ENCODE assay signal across 29 cellular contexts in genomic region chr13:73676550-73677040, GRCh38.
DNase-seq lines count a peak whose midpoint lies in the region; ATAC-seq and TF ChIP-seq lines count a peak whose summit lies in the region.
"Had no signal": no experiment of that assay in that cellular context is flagged by ENCODE, and none has a peak within 500 bp of the region (broad histone marks: within the 10 kb centered on the region; RNA-seq: fewer than 3 reads in every experiment).

No MANE protein-coding gene starts in this region.

- peaks cover 3% of the 10 kb centered on the region for H3K27me3 Mint-ChIP-seq in activated T-helper 2 cell treated with anti-CD3 and anti-CD28 coated beads, Interferon-gamma antibody, Interleukin-2, Interleukin-4, amounts not matched to agents 10 μg/mL and 5 μg/mL and 100 μg/mL, durations not matched to agents 14 hours and 24 hours and 36 hours (ENCODE audit: low read depth)
- H3K27me3 Mint-ChIP-seq: dendritic cell treated with granulocyte-macrophage colony-stimulating factor and Interleukin-4, amounts not matched to agents 40 ng/mL and 50 ng/mL, for 4 days; memory B cell; naive thymus-derived CD4-positive, alpha-beta T cell; T-helper 17 cell had no signal

- H3K27ac ChIP-seq in A673 (ENCODE audit: low read depth, low read length, poor library complexity, severe bottlenecking) (peak overlapping the region; percentile 98), RWPE2 (ENCODE audit: poor library complexity, severe bottlenecking) (peak overlapping the region; percentile 98), epithelial cell of prostate (peak overlapping the region; percentile 99), osteoblast (ENCODE audit: low read depth, low read length) (peak overlapping the region; percentile 25)
- H3K27ac ChIP-seq: BLaER1 treated with 17β-estradiol and CSF1 and Interleukin-3, amounts not matched to agents 10 nM and 100 nM; heart left ventricle; ovary; right atrium auricular region had no signal

- intact Hi-C loops in A673 (cut with micrococcal nuclease; ENCODE audit: unreplicated experiment) = no loop called here
- intact Hi-C loops in activated T-helper 2 cell treated with anti-CD3 and anti-CD28 coated beads, Interferon-gamma antibody, Interleukin-2, Interleukin-4, amounts not matched to agents 10 μg/mL and 5 μg/mL and 100 μg/mL, durations not matched to agents 14 hours and 24 hours and 36 hours (cut with micrococcal nuclease) = no loop called here

- no peaks in the 10 kb centered on the region for H3K79me2 ChIP-seq in osteoblast (ENCODE audit: insufficient read depth, low read length)

- H3K9me3 ChIP-seq in A673 (ENCODE audit: low read depth, low read length, poor library complexity, severe bottlenecking) (no peaks in the 10 kb centered on the region), RWPE2 (ENCODE audit: severe bottlenecking) (no peaks in the 10 kb centered on the region), osteoblast (ENCODE audit: low read depth, low read length) (no peaks in the 10 kb centered on the region)
- H3K9me3 ChIP-seq: BLaER1 treated with 17β-estradiol and CSF1 and Interleukin-3, amounts not matched to agents 10 nM and 100 nM; heart left ventricle; ovary; right atrium auricular region had no signal

- no peak overlapping the region for H3K4me3 Mint-ChIP-seq in activated T-helper 2 cell treated with anti-CD3 and anti-CD28 coated beads, Interferon-gamma antibody, Interleukin-2, Interleukin-4, amounts not matched to agents 10 μg/mL and 5 μg/mL and 100 μg/mL, durations not matched to agents 14 hours and 24 hours and 36 hours (ENCODE audit: low read depth)
- H3K4me3 Mint-ChIP-seq: activated naive CD4-positive, alpha-beta T cell treated with anti-CD3 and anti-CD28 coated beads for 36 hours; dendritic cell treated with granulocyte-macrophage colony-stimulating factor and Interleukin-4, amounts not matched to agents 40 ng/mL and 50 ng/mL, for 4 days; H9; memory B cell; naive thymus-derived CD4-positive, alpha-beta T cell; T-helper 17 cell had no signal

- CTCF ChIA-PET in A673 (lab: Charles Lee) = no interaction called here

- no peaks in the 10 kb centered on the region for H3K27me3 ChIP-seq in A673 (replicated peaks; ENCODE audit: insufficient read depth, low read depth, low read length, poor library complexity)
- H3K27me3 ChIP-seq in RWPE2 (ENCODE audit: insufficient read depth, poor library complexity, severe bottlenecking) = no peaks in the 10 kb centered on the region
- no peaks in the 10 kb centered on the region for H3K27me3 ChIP-seq in osteoblast (ENCODE audit: insufficient read depth, low read length)
- H3K27me3 ChIP-seq: BLaER1 treated with 17β-estradiol and CSF1 and Interleukin-3, amounts not matched to agents 10 nM and 100 nM; heart left ventricle; ovary; right atrium auricular region had no signal

- H4K20me1 ChIP-seq in osteoblast (ENCODE audit: insufficient read depth, low read length) = no peaks in the 10 kb centered on the region
- H4K20me1 ChIP-seq: BLaER1 treated with 17β-estradiol and CSF1 and Interleukin-3, amounts not matched to agents 10 nM and 100 nM had no signal

- H3K4me1 Mint-ChIP-seq in activated T-helper 2 cell treated with anti-CD3 and anti-CD28 coated beads, Interferon-gamma antibody, Interleukin-2, Interleukin-4, amounts not matched to agents 10 μg/mL and 5 μg/mL and 100 μg/mL, durations not matched to agents 14 hours and 24 hours and 36 hours (ENCODE audit: low read depth) = peaks cover 2% of the 10 kb centered on the region
- H3K4me1 Mint-ChIP-seq: memory B cell; naive thymus-derived CD4-positive, alpha-beta T cell had no signal

- POLR2A ChIA-PET in A673 (lab: Charles Lee; ENCODE audit: low non-redundant PET) = no interaction called here

- no peaks in the 10 kb centered on the region for H3K36me3 Mint-ChIP-seq in activated T-helper 2 cell treated with anti-CD3 and anti-CD28 coated beads, Interferon-gamma antibody, Interleukin-2, Interleukin-4, amounts not matched to agents 10 μg/mL and 5 μg/mL and 100 μg/mL, durations not matched to agents 14 hours and 24 hours and 36 hours (ENCODE audit: low read depth)

- H3K9me3 Mint-ChIP-seq in activated T-helper 2 cell treated with anti-CD3 and anti-CD28 coated beads, Interferon-gamma antibody, Interleukin-2, Interleukin-4, amounts not matched to agents 10 μg/mL and 5 μg/mL and 100 μg/mL, durations not matched to agents 14 hours and 24 hours and 36 hours = no peaks in the 10 kb centered on the region
- H3K9me3 Mint-ChIP-seq: activated naive CD4-positive, alpha-beta T cell treated with anti-CD3 and anti-CD28 coated beads for 36 hours; dendritic cell treated with granulocyte-macrophage colony-stimulating factor and Interleukin-4, amounts not matched to agents 40 ng/mL and 50 ng/mL, for 4 days; H9; memory B cell had no signal

- no peak overlapping the region for H3K27ac Mint-ChIP-seq in activated T-helper 2 cell treated with anti-CD3 and anti-CD28 coated beads, Interferon-gamma antibody, Interleukin-2, Interleukin-4, amounts not matched to agents 10 μg/mL and 5 μg/mL and 100 μg/mL, durations not matched to agents 14 hours and 24 hours and 36 hours
- H3K27ac Mint-ChIP-seq: activated naive CD4-positive, alpha-beta T cell treated with anti-CD3 and anti-CD28 coated beads for 36 hours; dendritic cell treated with granulocyte-macrophage colony-stimulating factor and Interleukin-4, amounts not matched to agents 40 ng/mL and 50 ng/mL, for 4 days; memory B cell; T-helper 17 cell had no signal

- in situ Hi-C loops in ACHN (cut with HindIII; ENCODE audit: low pct_ligation_motif_present, low pct_unique_long_range_greater_than_20kb, low sequenced_read_pairs) = no loop called here

- H3K4me3 ChIP-seq in A673 (ENCODE audit: low read depth, low read length, poor library complexity, severe bottlenecking) (no peak overlapping the region), RWPE2 (ENCODE audit: severe bottlenecking) (no peak overlapping the region), osteoblast (ENCODE audit: insufficient read depth, low read length) (no peak overlapping the region)
- H3K4me3 ChIP-seq: BLaER1 treated with 17β-estradiol and CSF1 and Interleukin-3, amounts not matched to agents 10 nM and 100 nM; heart left ventricle; ovary; right atrium auricular region had no signal

- BruUV-seq in A673 (replicated peaks; lab: Mats Ljungman, UMichigan) = TSS peak; percentile 95

- TF ChIP-seq CTCF in A673 (conservative IDR thresholded peaks at IDR 0.05; ENCODE audit: low read depth, low read length) (no peak), RWPE2 (IDR thresholded peaks at IDR 0.05; ENCODE audit: poor library complexity, severe bottlenecking) (no peak), osteoblast (IDR thresholded peaks at IDR 0.05; ENCODE audit: extremely low read depth, low read depth, low read length) (no peak)

- H3K4me2 ChIP-seq in osteoblast (ENCODE audit: insufficient read depth, low read length) = peak overlapping the region; percentile 10
- H3K4me2 ChIP-seq: BLaER1 treated with 17β-estradiol and CSF1 and Interleukin-3, amounts not matched to agents 10 nM and 100 nM had no signal

- H3K36me3 ChIP-seq in A673 (ENCODE audit: insufficient read depth, low read length, poor library complexity, severe bottlenecking) = no peaks in the 10 kb centered on the region
- H3K36me3 ChIP-seq in RWPE2 (ENCODE audit: low read depth) = no peaks in the 10 kb centered on the region
- no peaks in the 10 kb centered on the region for H3K36me3 ChIP-seq in osteoblast (ENCODE audit: insufficient read depth, low read length)
- H3K36me3 ChIP-seq: heart left ventricle, ovary, right atrium auricular region had no signal

- DNase-seq in A673 (ENCODE audit: low spot score) = no peak
- no peak for DNase-seq in RWPE2 (ENCODE audit: low spot score)
- no peak for DNase-seq in epithelial cell of prostate (ENCODE audit: low read depth, low spot score)
- DNase-seq in osteoblast (ENCODE audit: insufficient read length, low spot score, missing footprints) = no peak
- no peak for DNase-seq in activated T-helper 2 cell treated with anti-CD3 and anti-CD28 coated beads, Interferon-gamma antibody, Interleukin-2, Interleukin-4, amounts not matched to agents 10 μg/mL and 5 μg/mL and 100 μg/mL, durations not matched to agents 14 hours and 24 hours and 36 hours (ENCODE audit: low spot score)
- no peak for DNase-seq in HUDEP-2 (lab: John Stamatoyannopoulos, UW; ENCODE audit: unreplicated experiment in 76 of 76)
- DNase-seq in ACHN = no peak
- DNase-seq: activated CD8-positive, alpha-beta memory T cell treated with anti-CD3 and anti-CD28 coated beads for 24 hours; activated naive CD4-positive, alpha-beta T cell treated with anti-CD3 and anti-CD28 coated beads for 36 hours; activated T-cell treated with anti-CD3 and anti-CD28 coated beads, Interleukin-2, amount 50 U/mL, for 1 hour; amygdala; caudate nucleus; H9; heart left ventricle; left cardiac atrium; naive thymus-derived CD4-positive, alpha-beta T cell; NCI-H1092 treated with DMSO at 0.1 percent for 48 hours; NCI-H187 treated with DMSO at 0.1 percent for 48 hours; NCI-H524 treated with DMSO at 0.1 percent for 48 hours; NK-92 treated with Interleukin-12 subunit alpha and Interleukin-12 subunit beta, amount 100 ng/mL, for 24 hours; ovary; SIG-M5; T-helper 17 cell had no signal

- no peak; the same call in 2 of the 3 replicates for ATAC-seq in RWPE2 (ENCODE audit: low read depth)
- no peak for ATAC-seq in HG02678 (IDR thresholded peaks at IDR 0.05; ENCODE audit: unreplicated experiment)
- ATAC-seq: left cardiac atrium; naive thymus-derived CD4-positive, alpha-beta T cell; Panc1; T-helper 17 cell had no signal

- no peak overlapping the region for H2AFZ ChIP-seq in osteoblast (ENCODE audit: low read length)

- H3K4me1 ChIP-seq in A673 (ENCODE audit: insufficient read depth, low read length, poor library complexity, severe bottlenecking) (peaks cover 40% of the 10 kb centered on the region), RWPE2 (ENCODE audit: insufficient read depth, poor library complexity, severe bottlenecking) (peaks cover 35% of the 10 kb centered on the region), osteoblast (ENCODE audit: insufficient read depth, low read length) (peaks cover 11% of the 10 kb centered on the region)
- H3K4me1 ChIP-seq: right atrium auricular region had no signal

Comparison
In these comparisons a context has a peak if more than half of its experiments do, and no peak if none do; other contexts are left out.
1. H3K27ac ChIP-seq: peak in every context shown above with its lines; median percentile 99 in epithelial cell of prostate; 98 in A673; 98 in RWPE2; 25 in osteoblast.